Comparison of ENCODE assay signal across 9 cellular contexts in genomic region chr20:37564388-37565133, GRCh38. TPM values are rescaled to one million over a fixed set of nuclear protein-coding genes. Genes with fewer than 3 reads are reported as not detected.
DNase-seq lines count a peak whose midpoint lies in the region; ATAC-seq, FAIRE-seq and TF ChIP-seq lines count a peak whose summit lies in the region.
"Had no signal": no experiment of that assay in that cellular context is flagged by ENCODE, and none has a peak within 500 bp of the region (broad histone marks: within the 10 kb centered on the region; RNA-seq: fewer than 3 reads in every experiment).

No MANE protein-coding gene starts in this region.

- no peak overlapping the region for H3K4me3 Mint-ChIP-seq in brain

- no peak for FAIRE-seq in D721Med (lab: Jason Lieb, UNC)

- H3K36me3 Mint-ChIP-seq in brain, result no peaks in the 10 kb centered on the region

- H3K9me3 Mint-ChIP-seq in brain, result peaks cover 0 to 8% (median 0%) of the 10 kb centered on the region in 5 experiments

- H3K27me3 ChIP-seq in kidney epithelial cell (ENCODE audit: control insufficient read depth, insufficient read depth, low read length), result peaks cover 36% of the 10 kb centered on the region

- peak; percentile 91 for ATAC-seq in SK-N-SH treated with all-trans-retinoic acid at 6 μM for 48 hours
- ATAC-seq in HG03442 (IDR thresholded peaks at IDR 0.05; ENCODE audit: unreplicated experiment), result no peak

- TF ChIP-seq CTCF in D721Med (IDR thresholded peaks at IDR 0.05; ENCODE audit: insufficient read depth, missing control alignments), result peak; percentile 78
- TF ChIP-seq CTCF in brain (conservative IDR thresholded peaks at IDR 0.05), result peak; percentile 96 to 99
- peak; percentile 93 for TF ChIP-seq CTCF in kidney epithelial cell (IDR thresholded peaks at IDR 0.05; ENCODE audit: insufficient read depth, low read length, poor library complexity, severe bottlenecking)

- H3K27ac Mint-ChIP-seq in brain, result no peak overlapping the region

- no peaks in the 10 kb centered on the region for H3K27me3 Mint-ChIP-seq in brain

- TF ChIP-seq EP300 in Ishikawa (IDR thresholded peaks at IDR 0.05; ENCODE audit: borderline replicate concordance), result no peak

- no peak overlapping the region for H3K4me3 ChIP-seq in kidney epithelial cell (ENCODE audit: low read depth, low read length)

- H3K4me1 Mint-ChIP-seq in brain, result peaks cover 39% of the 10 kb centered on the region

- DNase-seq in D721Med (ENCODE audit: insufficient read length, low spot score) (peak; percentile 68), kidney epithelial cell (ENCODE audit: low read depth) (no peak), NCI-H2029 treated with DMSO at 0.1 percent for 48 hours (lab: John Stamatoyannopoulos, UW) (no peak)
- peak; percentile 50 for DNase-seq in stimulated activated CD4-positive, alpha-beta T cell treated with anti-CD3 and anti-CD28 coated beads, Interleukin-4, amount 100 ng/mL, for 1 hour

- no peaks in the 10 kb centered on the region for H3K36me3 ChIP-seq in kidney epithelial cell (ENCODE audit: control insufficient read depth, insufficient read depth, low read length)

- peak; percentile 93 for TF ChIP-seq RAD21 in Ishikawa (IDR thresholded peaks at IDR 0.05; ENCODE audit: low read depth)

TF ChIP-seq in Ishikawa, 13 proteins besides CTCF, POLR2A, EP300 and RAD21:
- no peak for TF ChIP-seq ZBTB7A (IDR thresholded peaks at IDR 0.05; ENCODE audit: low read depth)
- no peak for TF ChIP-seq TCF12 (IDR thresholded peaks at IDR 0.05; ENCODE audit: low read depth)
- TF ChIP-seq NFIC (IDR thresholded peaks at IDR 0.05), result no peak
- TF ChIP-seq YY1 (IDR thresholded peaks at IDR 0.05; ENCODE audit: low read depth), result no peak
- TF ChIP-seq MAX (IDR thresholded peaks at IDR 0.05), result no peak
- TF ChIP-seq REST (IDR thresholded peaks at IDR 0.05; ENCODE audit: low read depth), result no peak
- TF ChIP-seq EGR1 (IDR thresholded peaks at IDR 0.05), result no peak
- no peak for TF ChIP-seq CEBPB (IDR thresholded peaks at IDR 0.05)
- TF ChIP-seq CREB1 (IDR thresholded peaks at IDR 0.05; ENCODE audit: low read depth), result no peak
- TF ChIP-seq TEAD4 (IDR thresholded peaks at IDR 0.05), result no peak
- TF ChIP-seq TAF1 (IDR thresholded peaks at IDR 0.05; ENCODE audit: low read depth), result no peak
- TF ChIP-seq USF1 (IDR thresholded peaks at IDR 0.05), result no peak
- no peak for TF ChIP-seq FOXM1 (IDR thresholded peaks at IDR 0.05; ENCODE audit: borderline replicate concordance, low read depth)

TF ChIP-seq in SK-N-SH treated with all-trans-retinoic acid at 6 μM for 48 hours, 23 proteins besides CTCF, POLR2A, EP300 and RAD21:
- TF ChIP-seq ISL1 (CRISPR knock-in tag; IDR thresholded peaks at IDR 0.05), result no peak
- no peak for TF ChIP-seq ARNTL (CRISPR knock-in tag; IDR thresholded peaks at IDR 0.05; ENCODE audit: borderline replicate concordance, low read depth)
- TF ChIP-seq ZNF70 (CRISPR knock-in tag; IDR thresholded peaks at IDR 0.05), result no peak
- no peak for TF ChIP-seq POU6F1 (CRISPR knock-in tag; IDR thresholded peaks at IDR 0.05; ENCODE audit: borderline replicate concordance, low read depth)
- no peak for TF ChIP-seq CSRNP3 (CRISPR knock-in tag; IDR thresholded peaks at IDR 0.05)
- TF ChIP-seq ZFP3 (CRISPR knock-in tag; IDR thresholded peaks at IDR 0.05), result no peak
- no peak for TF ChIP-seq ZNF565 (CRISPR knock-in tag; conservative IDR thresholded peaks at IDR 0.05; ENCODE audit: low read depth)
- TF ChIP-seq ZC3H10 (CRISPR knock-in tag; IDR thresholded peaks at IDR 0.05), result no peak

RNA-seq across cellular contexts. Expression of gene BLCAP, which starts 36.9 kb away (rescaled TPM):
- polyA plus RNA-seq in brain (ENCODE audit: insufficient read depth, low read depth, low replicate concordance), result 201 TPM
- 36.3 and 37.9 TPM in 2 replicates for total RNA-seq in kidney epithelial cell

RNA-seq across cellular contexts. Expression of gene NNAT, which starts 43.5 kb away (rescaled TPM):
- 26.3 TPM for polyA plus RNA-seq in brain (ENCODE audit: insufficient read depth, low read depth, low replicate concordance)
- total RNA-seq in kidney epithelial cell, result 20.3 and 25.0 TPM in 2 replicates
- total RNA-seq: T-helper 1 cell treated with Interleukin-12 subunit alpha and Interleukin-12 subunit beta and Interleukin-4 antibody, amounts not matched to agents 30 ng/mL and 1 ng/mL, for 36 hours had no signal

Comparison
In these comparisons a context has a peak if more than half of its experiments do, and no peak if none do; other contexts are left out.
1. DNase-seq: peak in D721Med (single experiment) and stimulated activated CD4-positive, alpha-beta T cell treated with anti-CD3 and anti-CD28 coated beads, Interleukin-4, amount 100 ng/mL, for 1 hour (single experiment); none in kidney epithelial cell (single experiment) and NCI-H2029 treated with DMSO at 0.1 percent for 48 hours (single experiment).
2. Peak in every context shown above with its lines, with median percentiles within 50 percentile points of each other: CTCF ChIP-seq.